In the genomic region with DNA sequence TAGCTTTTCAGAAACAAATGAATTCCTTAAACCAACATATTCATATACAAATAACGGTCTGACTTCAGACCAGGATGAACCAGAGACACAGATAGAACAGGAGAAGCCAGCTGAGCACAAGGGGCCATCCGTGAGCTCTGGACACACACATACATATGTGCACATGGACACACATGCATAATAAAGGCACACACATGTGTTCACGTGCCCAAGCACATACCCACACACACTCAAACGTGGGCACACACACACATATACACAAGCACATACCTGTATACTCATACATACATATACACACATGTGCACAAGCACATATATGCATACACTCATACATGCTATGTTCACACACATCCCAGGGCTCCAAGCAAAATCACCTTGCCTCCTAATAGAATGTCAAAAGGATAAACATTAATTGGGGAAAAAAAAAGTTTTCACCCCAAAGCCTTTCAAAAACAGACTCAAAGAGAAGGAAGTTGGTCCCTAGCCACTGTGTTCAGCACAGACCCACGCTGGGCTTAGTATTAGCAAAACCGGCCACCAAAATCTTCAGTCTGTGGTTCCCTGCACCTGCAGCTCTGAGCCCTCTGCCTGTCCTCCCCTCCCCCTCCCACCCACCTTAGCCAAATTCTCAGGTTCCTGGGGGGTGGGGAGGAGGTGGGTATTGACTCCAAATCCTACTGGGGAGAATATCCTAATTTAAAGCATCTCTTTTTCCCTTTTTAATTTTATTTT, we compare ENCODE assay signal across 22 cellular contexts.
DNase-seq lines count a peak whose midpoint lies in the region; ATAC-seq and TF ChIP-seq lines count a peak whose summit lies in the region.
"Had no signal": no experiment of that assay in that cellular context is flagged by ENCODE, and none has a peak within 500 bp of the region (broad histone marks: within the 10 kb centered on the region; RNA-seq: fewer than 3 reads in every experiment).

No MANE protein-coding gene starts in this region.

- H3K4me3 ChIP-seq in OCI-LY3 (ENCODE audit: low read length) = peak overlapping the region; percentile 24; the same call in 1 of the 2 replicates
- H3K4me3 ChIP-seq: cardiac muscle cell, left lung, SJCRH30 had no signal

- no peaks in the 10 kb centered on the region for H3K36me3 ChIP-seq in OCI-LY3 (replicated peaks; ENCODE audit: low read depth, low read length)
- H3K36me3 ChIP-seq: left lung, SJCRH30 had no signal

- H2AFZ ChIP-seq in OCI-LY3 (ENCODE audit: low read depth, low read length) = no peak overlapping the region

- TF ChIP-seq CTCF in OCI-LY3 (IDR thresholded peaks at IDR 0.05; ENCODE audit: low read depth, low read length) = no peak

- no peak overlapping the region for H3K9ac ChIP-seq in OCI-LY3 (ENCODE audit: low read length)

- H3K27me3 ChIP-seq in OCI-LY3 (ENCODE audit: low read depth, low read length) = peaks cover 3% of the 10 kb centered on the region; the same call in 1 of the 2 replicates
- H3K27me3 ChIP-seq: cardiac muscle cell, SJCRH30 had no signal

- ATAC-seq in GM21786 (IDR thresholded peaks at IDR 0.05; ENCODE audit: unreplicated experiment) = peak; percentile 36
- no peak for ATAC-seq in activated CD4-positive, CD25-positive, alpha-beta regulatory T cell treated with anti-CD3 and anti-CD28 coated beads, Interleukin-2, amount 50 U/mL, for 24 hours
- ATAC-seq: left lung had no signal

- H3K79me2 ChIP-seq in OCI-LY3 (ENCODE audit: low read length) = no peaks in the 10 kb centered on the region

- peaks cover 34% of the 10 kb centered on the region for H3K4me1 ChIP-seq in OCI-LY3 (ENCODE audit: low read length)
- H3K4me1 ChIP-seq: Caco-2, left lung, SJCRH30 had no signal

- no peaks in the 10 kb centered on the region for H3K9me3 ChIP-seq in OCI-LY3 (ENCODE audit: insufficient read depth, low read length)
- H3K9me3 ChIP-seq: Caco-2, left lung, SJCRH30 had no signal

- no peaks in the 10 kb centered on the region for H4K20me1 ChIP-seq in OCI-LY3 (ENCODE audit: insufficient read depth, low read length)

- H3K27ac ChIP-seq in OCI-LY3 (ENCODE audit: low read length) = 0 out of 2 replicates have a peak overlapping the region, but pooled peaks have one; percentile 30
- H3K27ac ChIP-seq: cardiac muscle cell, left lung, SJCRH30 had no signal

- in situ Hi-C loops in ACHN (cut with HindIII; ENCODE audit: low pct_ligation_motif_present, low pct_unique_long_range_greater_than_20kb, low sequenced_read_pairs) = no loop called here

- H3K4me2 ChIP-seq in OCI-LY3 (ENCODE audit: low read length) = peak overlapping the region; percentile 59

- DNase-seq in iPS-NIHi7 (ENCODE audit: extremely low spot score) (peak; percentile 52), NCI-H2171 (lab: John Stamatoyannopoulos, UW) (no peak), ACHN (no peak)
- DNase-seq in activated effector memory CD4-positive, alpha-beta T cell treated with anti-CD3 and anti-CD28 coated beads, Interleukin-2, amount 50 U/mL, for 16 hours = no peak
- DNase-seq: activated CD4-positive, alpha-beta T cell treated with anti-CD3 and anti-CD28 coated beads for 48 hours; activated naive CD4-positive, alpha-beta T cell treated with anti-CD3 and anti-CD28 coated beads, Interleukin-2, amount 50 U/mL, for 16 hours; activated T-cell treated with anti-CD3 and anti-CD28 coated beads, Interleukin-2, amount 50 U/mL, for 48 hours; anterior cingulate cortex; head of caudate nucleus; immature natural killer cell; IMR-90; NCI-H2081 treated with DMSO at 0.1 percent for 48 hours; nephron progenitor cell; NK-92 treated with Interleukin-12 subunit alpha and Interleukin-12 subunit beta, amount 100 ng/mL, for 24 hours; SJCRH30; T-helper 1 cell had no signal
